In the genomic region with DNA sequence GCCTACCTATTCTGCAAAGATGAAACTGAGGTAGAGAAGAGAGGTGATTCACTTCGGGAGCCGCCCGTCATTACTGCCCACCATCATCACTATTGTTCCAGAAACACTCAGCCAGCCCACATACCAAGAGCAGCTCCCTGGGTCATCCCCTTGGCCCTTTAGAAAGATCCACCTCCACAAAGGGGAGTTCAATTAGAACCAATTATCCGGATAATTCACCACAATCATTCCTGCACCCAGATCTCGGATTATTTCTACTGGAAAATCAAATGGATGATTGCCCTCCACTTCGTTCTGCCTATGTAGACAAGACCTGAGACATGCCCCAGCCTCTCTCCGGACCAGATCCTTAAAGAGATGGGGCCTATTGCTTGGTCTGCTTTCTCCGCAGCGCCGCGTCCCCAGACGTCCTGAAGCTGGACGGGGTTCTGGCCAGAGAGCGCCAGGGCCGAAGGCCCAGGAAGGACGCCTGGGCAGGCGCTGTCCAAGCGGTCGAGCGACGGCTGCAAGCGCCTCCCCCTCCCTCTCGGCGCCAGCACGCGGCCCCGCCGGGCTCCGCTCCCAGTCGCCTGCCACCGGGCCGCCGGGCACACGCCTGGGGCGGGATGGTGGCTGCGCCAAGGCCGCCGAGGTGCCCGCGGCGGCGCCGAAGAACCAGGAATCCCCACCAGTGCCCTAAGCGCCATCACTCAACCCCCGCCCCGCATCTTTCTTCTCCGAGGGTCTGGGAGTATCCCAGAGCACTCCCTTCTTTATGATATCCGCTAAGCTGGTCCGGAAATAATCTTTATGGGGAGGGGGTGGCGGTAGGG, we compare ENCODE assay signal across 15 cellular contexts. TPM values are rescaled to one million over a fixed set of nuclear protein-coding genes. Genes with fewer than 3 reads are reported as not detected.
A peak's percentile ranks its signal among the peaks of the same experiment; 100 is the strongest.
DNase-seq lines count a peak whose midpoint lies in the region; ATAC-seq, FAIRE-seq and TF ChIP-seq lines count a peak whose summit lies in the region.
"Had no signal": no experiment of that assay in that cellular context is flagged by ENCODE, and none has a peak within 500 bp of the region (broad histone marks: within the 10 kb centered on the region; RNA-seq: fewer than 3 reads in every experiment).

No MANE protein-coding gene starts in this region.

- H3K4me1 ChIP-seq in K562 (replicated peaks in 1 of 2; ENCODE audit: control insufficient read depth in 2 of 2, insufficient read depth in 2 of 2, low read length in 2 of 2) (peaks cover 0 to 8% of the 10 kb centered on the region in 2 experiments; a peak in 1 of 5 replicates), lower lobe of right lung (peaks cover 13% of the 10 kb centered on the region)
- no peaks in the 10 kb centered on the region for H3K4me1 ChIP-seq in effector memory CD4-positive, alpha-beta T cell (ENCODE audit: control insufficient read depth, insufficient read depth, low read length, poor library complexity, severe bottlenecking)

- TF ChIP-seq RAD21 in K562 (CRISPR knock-in tag; conservative IDR thresholded peaks at IDR 0.05 in 1 of 2, IDR thresholded peaks at IDR 0.05 in 1 of 2) = no peak

- no peak for TF ChIP-seq EP300 in K562 (IDR thresholded peaks at IDR 0.05; ENCODE audit: low read length)

- no peak overlapping the region for H2AFZ ChIP-seq in K562 (ENCODE audit: low read depth, low read length)

- H3K27me3 Mint-ChIP-seq in IgD-negative memory B cell = peaks cover 67% of the 10 kb centered on the region
- H3K27me3 Mint-ChIP-seq in activated CD4-positive, alpha-beta memory T cell treated with anti-CD3 and anti-CD28 coated beads, Interleukin-2, amount 10 ng/mL, durations not matched to agents 7 days and 5 days = peaks cover 67% of the 10 kb centered on the region

- no peaks in the 10 kb centered on the region for H3K9me1 ChIP-seq in K562 (ENCODE audit: control insufficient read depth, insufficient read depth, low read length)

- no peak for TF ChIP-seq POLR2A in K562 (conservative IDR thresholded peaks at IDR 0.05)

- no TSS peak for BruUV-seq in K562 (replicated peaks; lab: Mats Ljungman, UMichigan)

- H3K4me1 Mint-ChIP-seq in IgD-negative memory B cell = peaks cover 18 to 20% (median 19%) of the 10 kb centered on the region in 3 donors
- peaks cover 44% of the 10 kb centered on the region for H3K4me1 Mint-ChIP-seq in activated CD4-positive, alpha-beta memory T cell treated with anti-CD3 and anti-CD28 coated beads, Interleukin-2, amount 10 ng/mL, durations not matched to agents 7 days and 5 days

- H3K4me2 ChIP-seq in K562 (ENCODE audit: insufficient read depth, low read length) = no peak overlapping the region

- no peak for FAIRE-seq in K562 (lab: Jason Lieb, UNC)
- FAIRE-seq: urothelium cell line had no signal

- no peaks in the 10 kb centered on the region for H4K20me1 ChIP-seq in K562 (replicated peaks; ENCODE audit: control insufficient read depth, insufficient read depth, low read length)

- H3K79me2 ChIP-seq in K562 (ENCODE audit: control insufficient read depth, insufficient read depth, low read length) = no peaks in the 10 kb centered on the region

- H3K36me3 ChIP-seq in K562 (ENCODE audit: control insufficient read depth, insufficient read depth, low read length) (no peaks in the 10 kb centered on the region), lower lobe of right lung (no peaks in the 10 kb centered on the region)
- no peaks in the 10 kb centered on the region for H3K36me3 ChIP-seq in effector memory CD4-positive, alpha-beta T cell (ENCODE audit: control insufficient read depth, insufficient read depth, low read length)

- DNase-seq in DMS53 (lab: John Stamatoyannopoulos, UW) (peak; percentile 93), K562 (ENCODE audit: extremely low read depth in 1 of 4, low spot score in 3 of 4) (no peak), lower lobe of right lung (no peak)
- no peak for DNase-seq in activated naive CD4-positive, alpha-beta T cell treated with Interleukin-2 at 50 U/mL for 16 hours
- DNase-seq in activated CD4-positive, alpha-beta memory T cell treated with anti-CD3 and anti-CD28 coated beads, Interleukin-2, amount 10 ng/mL, durations not matched to agents 7 days and 5 days = no peak
- DNase-seq in effector memory CD4-positive, alpha-beta T cell = no peak
- DNase-seq: CD8-positive, alpha-beta memory T cell; cerebellar nuclear complex; NK-92 treated with Interleukin-12 subunit alpha and Interleukin-12 subunit beta, amount 100 ng/mL, for 24 hours; stimulated activated CD4-positive, alpha-beta T cell treated with anti-CD3 and anti-CD28 coated beads, Interleukin-4, amount 100 ng/mL, for 24 hours had no signal

- peak overlapping the region in 2 of 4 donors; percentile 38 to 91 for H3K4me3 Mint-ChIP-seq in IgD-negative memory B cell
- H3K4me3 Mint-ChIP-seq in activated CD4-positive, alpha-beta memory T cell treated with anti-CD3 and anti-CD28 coated beads, Interleukin-2, amount 10 ng/mL, durations not matched to agents 7 days and 5 days = no peak overlapping the region

- CTCF ChIA-PET in K562 (lab: Yijun Ruan, JAX; ENCODE audit: low intra/inter-chr PET ratio) = no interaction called here
- CTCF ChIA-PET in activated CD4-positive, alpha-beta memory T cell treated with anti-CD3 and anti-CD28 coated beads, Interleukin-2, amount 10 ng/mL, durations not matched to agents 7 days and 5 days (lab: Charles Lee) = no interaction called here

- H3K9me3 ChIP-seq in K562 (replicated peaks; ENCODE audit: control insufficient read depth, insufficient read depth, low read depth, low read length) (no peaks in the 10 kb centered on the region), lower lobe of right lung (no peaks in the 10 kb centered on the region)
- H3K9me3 ChIP-seq in effector memory CD4-positive, alpha-beta T cell (ENCODE audit: control insufficient read depth, low read length) = no peaks in the 10 kb centered on the region

- intact Hi-C loops in K562 (cut with micrococcal nuclease) = no loop called here
- intact Hi-C loops in lower lobe of right lung (cut with DNase I) = no loop called here

- peak overlapping the region in 2 of 3 donors; percentile 46 to 75 for H3K27ac Mint-ChIP-seq in IgD-negative memory B cell
- no peak overlapping the region for H3K27ac Mint-ChIP-seq in activated CD4-positive, alpha-beta memory T cell treated with anti-CD3 and anti-CD28 coated beads, Interleukin-2, amount 10 ng/mL, durations not matched to agents 7 days and 5 days

- ATAC-seq in K562 = no peak; the same call in 2 of the 3 replicates
- peak; percentile 23 to 41 for ATAC-seq in lower lobe of right lung
- ATAC-seq in GM21737 (IDR thresholded peaks at IDR 0.05; ENCODE audit: unreplicated experiment) = no peak

- H3K27ac ChIP-seq in K562 (ENCODE audit: extremely low read depth, low read depth, low read length) = no peak overlapping the region
- no peak overlapping the region for H3K27ac ChIP-seq in lower lobe of right lung
- H3K27ac ChIP-seq in effector memory CD4-positive, alpha-beta T cell (ENCODE audit: insufficient read depth, low read length, poor library complexity, severe bottlenecking) = no peak overlapping the region
- H3K27ac ChIP-seq: HL-60 had no signal

- H3K4me3 ChIP-seq in K562 = no peak overlapping the region
- no peak overlapping the region for H3K4me3 ChIP-seq in lower lobe of right lung
- H3K4me3 ChIP-seq in effector memory CD4-positive, alpha-beta T cell (ENCODE audit: insufficient read depth, low read depth, low read length, poor library complexity, severe bottlenecking) = no peak overlapping the region

- TF ChIP-seq CTCF in K562 (IDR thresholded peaks at IDR 0.05 in 2 of 3, conservative IDR thresholded peaks at IDR 0.05 in 1 of 3; ENCODE audit: insufficient read depth in 2 of 3, low read depth in 1 of 3, low read length in 3 of 3) (no peak), lower lobe of right lung (IDR thresholded peaks at IDR 0.05) (no peak)

- in situ Hi-C loops in K562 (cut with MboI) = no loop called here

- H3K9me3 Mint-ChIP-seq in IgD-negative memory B cell = peaks cover 0 to 4% (median 2%) of the 10 kb centered on the region in 3 donors
- peaks cover 3% of the 10 kb centered on the region for H3K9me3 Mint-ChIP-seq in activated CD4-positive, alpha-beta memory T cell treated with anti-CD3 and anti-CD28 coated beads, Interleukin-2, amount 10 ng/mL, durations not matched to agents 7 days and 5 days
- H3K9me3 Mint-ChIP-seq: CD8-positive, alpha-beta memory T cell had no signal

- WGBS in K562 (ENCODE audit: insufficient coverage, low coverage, missing lambda C conversion rate) = 2% methylated on average over 36 of the region's 50 CpGs

- peaks cover 1% of the 10 kb centered on the region for H3K36me3 Mint-ChIP-seq in IgD-negative memory B cell
- H3K36me3 Mint-ChIP-seq in activated CD4-positive, alpha-beta memory T cell treated with anti-CD3 and anti-CD28 coated beads, Interleukin-2, amount 10 ng/mL, durations not matched to agents 7 days and 5 days (ENCODE audit: low read depth) = peaks cover 4% of the 10 kb centered on the region
- H3K36me3 Mint-ChIP-seq: CD8-positive, alpha-beta memory T cell had no signal

- no peak overlapping the region for H3K9ac ChIP-seq in K562 (ENCODE audit: insufficient read depth in 1 of 2, low read depth in 2 of 2, low read length in 2 of 2)

- POLR2A ChIA-PET in K562 (lab: Yijun Ruan, JAX) = no interaction called here
- POLR2A ChIA-PET in activated CD4-positive, alpha-beta memory T cell treated with anti-CD3 and anti-CD28 coated beads, Interleukin-2, amount 10 ng/mL, durations not matched to agents 7 days and 5 days (lab: Charles Lee) = no interaction called here

- H3K27me3 ChIP-seq in K562 (ENCODE audit: control insufficient read depth in 2 of 2, insufficient read depth in 2 of 2, low read length in 2 of 2) (peaks cover 1 to 21% of the 10 kb centered on the region in 2 experiments; a peak in 4 of 5 replicates), lower lobe of right lung (ENCODE audit: low read depth) (peaks cover 86% of the 10 kb centered on the region)
- H3K27me3 ChIP-seq in effector memory CD4-positive, alpha-beta T cell (replicated peaks; ENCODE audit: control insufficient read depth, insufficient read depth, low read length, poor library complexity, severe bottlenecking) = peaks cover 26% of the 10 kb centered on the region

RNA-seq across cellular contexts. Expression of gene ASCL1, which starts 1.3 kb away (rescaled TPM):
- polyA plus RNA-seq in IgD-negative memory B cell = not detected
- total RNA-seq in K562 (2011; cell fraction: chromatin; rRNA removed; ENCODE audit: low replicate concordance) = 0.21 and 0.23 TPM in 2 replicates
- total RNA-seq in K562 (2011; cell fraction: nucleolus; rRNA removed) = not detected in 2 replicates
- total RNA-seq in K562 (2011; cell fraction: nucleoplasm; rRNA removed) = 0.22 and 0.38 TPM in 2 replicates
- total RNA-seq in K562 (2014; rRNA removed) = not detected in 2 replicates
- 0.10 TPM in 1 of 2 replicates, not detected in the other for total RNA-seq in K562 (2014; rRNA removed; fragmentation: Illumina TruSeq; extraction: Trizol)
- 0.04 and 0.11 TPM in 2 replicates for total RNA-seq in K562 (2015; rRNA removed; fragmentation: Illumina TruSeq; extraction: Trizol)
- total RNA-seq in K562 (2021) = not detected in 2 replicates
- 0.03 and 0.06 TPM in 2 replicates for polyA plus RNA-seq in K562 (2011; rRNA removed)
- polyA plus RNA-seq in K562 (2011; cell fraction: cytosol; rRNA removed) = 0.03 and 0.10 TPM in 2 replicates
- 0.25 and 0.55 TPM in 2 replicates for polyA plus RNA-seq in K562 (2011; cell fraction: nucleus; rRNA removed)
- polyA plus RNA-seq in K562 (2012) = 0.10 and 0.39 TPM in 2 replicates
- 0.04 and 0.06 TPM in 2 replicates for polyA plus RNA-seq in K562 (2014; fragmentation: Illumina TruSeq; extraction: Trizol)
- polyA plus RNA-seq in K562 (2014; fragmentation: Nextera tagmentation; extraction: Ambion mirVana) = under 1 TPM; 0.01 to 0.03 TPM
- polyA plus RNA-seq in K562 (2014; rRNA removed) = 0.09 and 0.15 TPM in 2 replicates
- polyA minus RNA-seq in K562 (2011; rRNA and poly(A)+ RNA removed) = not detected in 2 replicates
- polyA minus RNA-seq in K562 (2011; cell fraction: cytosol; rRNA and poly(A)+ RNA removed) = not detected in 2 replicates
- polyA minus RNA-seq in K562 (2011; cell fraction: nucleus; rRNA and poly(A)+ RNA removed) = not detected in 2 replicates
- total RNA-seq in lower lobe of right lung = 0.15 TPM
- not detected for total RNA-seq in activated CD4-positive, alpha-beta memory T cell treated with anti-CD3 and anti-CD28 coated beads, Interleukin-2, amount 10 ng/mL, durations not matched to agents 7 days and 5 days
- total RNA-seq: CD8-positive, alpha-beta memory T cell; glomerular endothelial cell had no signal
- polyA plus RNA-seq: CD8-positive, alpha-beta memory T cell had no signal

RNA-seq across cellular contexts. Expression of gene PAH, which starts 39.1 kb away (rescaled TPM):
- not detected for polyA plus RNA-seq in IgD-negative memory B cell
- not detected in 2 replicates for total RNA-seq in K562 (2011; cell fraction: chromatin; rRNA removed; ENCODE audit: low replicate concordance)
- not detected in 2 replicates for total RNA-seq in K562 (2011; cell fraction: nucleolus; rRNA removed)
- not detected in 2 replicates for total RNA-seq in K562 (2011; cell fraction: nucleoplasm; rRNA removed)
- total RNA-seq in K562 (2014; rRNA removed) = not detected in 2 replicates
- not detected in 2 replicates for total RNA-seq in K562 (2014; rRNA removed; fragmentation: Illumina TruSeq; extraction: Trizol)
- total RNA-seq in K562 (2015; rRNA removed; fragmentation: Illumina TruSeq; extraction: Trizol) = not detected in 2 replicates
- total RNA-seq in K562 (2021) = 0.31 and 0.75 TPM in 2 replicates
- not detected in 2 replicates for polyA plus RNA-seq in K562 (2011; rRNA removed)
- polyA plus RNA-seq in K562 (2011; cell fraction: cytosol; rRNA removed) = not detected in 2 replicates
- polyA plus RNA-seq in K562 (2011; cell fraction: nucleus; rRNA removed) = not detected in 2 replicates
- 0.08 and 0.37 TPM in 2 replicates for polyA plus RNA-seq in K562 (2012)
- not detected in 2 replicates for polyA plus RNA-seq in K562 (2014; fragmentation: Illumina TruSeq; extraction: Trizol)
- under 1 TPM in 1 of 2 experiments, not detected in 1; 0.13 TPM for polyA plus RNA-seq in K562 (2014; fragmentation: Nextera tagmentation; extraction: Ambion mirVana)
- polyA plus RNA-seq in K562 (2014; rRNA removed) = 0.04 and 0.69 TPM in 2 replicates
- polyA minus RNA-seq in K562 (2011; rRNA and poly(A)+ RNA removed) = 0.46 TPM in 1 of 2 replicates, not detected in the other
- not detected in 2 replicates for polyA minus RNA-seq in K562 (2011; cell fraction: cytosol; rRNA and poly(A)+ RNA removed)
- polyA minus RNA-seq in K562 (2011; cell fraction: nucleus; rRNA and poly(A)+ RNA removed) = not detected in 2 replicates
- total RNA-seq in lower lobe of right lung = not detected
- not detected for total RNA-seq in activated CD4-positive, alpha-beta memory T cell treated with anti-CD3 and anti-CD28 coated beads, Interleukin-2, amount 10 ng/mL, durations not matched to agents 7 days and 5 days
- total RNA-seq: glomerular endothelial cell had no signal
- polyA plus RNA-seq: CD8-positive, alpha-beta memory T cell had no signal

Comparison
In these comparisons a context has a peak if more than half of its experiments do, and no peak if none do; other contexts are left out.
1. ATAC-seq: peak in lower lobe of right lung (2 of 2); none in K562 (single experiment) and GM21737 (single experiment).